ENCODE assay signal across 1 cellular context in genomic region chr19:39846176-39846677, GRCh38.
TF ChIP-seq lines count a peak whose summit lies in the region.

Gene FBL (minus strand): TSS chr19:39846379. CDS start chr19:39846300, 79 bp downstream.

TF ChIP-seq in K562, 482 proteins besides CTCF, POLR2A, EP300 and RAD21 (continued from another document and continues in another):
- TF ChIP-seq ZBTB9 (CRISPR knock-in tag; IDR thresholded peaks at IDR 0.05) = no peak
- TF ChIP-seq EP400 (IDR thresholded peaks at IDR 0.05) = peak; percentile 90
- TF ChIP-seq RBBP5 (IDR thresholded peaks at IDR 0.05; ENCODE audit: borderline replicate concordance, insufficient read depth, low read length, poor library complexity, severe bottlenecking) = peak; percentile 75
- TF ChIP-seq SP1 (CRISPR knock-in tag; IDR thresholded peaks at IDR 0.05) = peak; percentile 56
- no peak for TF ChIP-seq SIRT6 (IDR thresholded peaks at IDR 0.05; ENCODE audit: low read depth, low read length)
- TF ChIP-seq ZBTB11 (CRISPR knock-in tag; IDR thresholded peaks at IDR 0.05) = peak in 1 of 3 experiments; percentile 27; a peak in 1 of 6 replicates
- no peak for TF ChIP-seq ATF3 (IDR thresholded peaks at IDR 0.05)
- TF ChIP-seq ATF3 (CRISPR knock-in tag; conservative IDR thresholded peaks at IDR 0.05) = 0 out of 2 replicates have a peak, but pooled peaks have one; percentile 58
- TF ChIP-seq NEUROD1 (IDR thresholded peaks at IDR 0.05; ENCODE audit: borderline replicate concordance, low read depth, low read length, partially characterized antibody) = peak; percentile 31
- TF ChIP-seq MEIS2 (IDR thresholded peaks at IDR 0.05; ENCODE audit: partially characterized antibody) = peak; percentile 76
- 0 out of 4 replicates have a peak, but pooled peaks of 1 of the 2 experiments have one; percentile 49 for TF ChIP-seq ZNF639 (CRISPR knock-in tag; conservative IDR thresholded peaks at IDR 0.05 in 1 of 2, IDR thresholded peaks at IDR 0.05 in 1 of 2)
- TF ChIP-seq SAFB (IDR thresholded peaks at IDR 0.05; ENCODE audit: borderline replicate concordance, low read depth, low read length) = peak; percentile 73
- TF ChIP-seq RB1 (IDR thresholded peaks at IDR 0.05; ENCODE audit: low read depth) = peak; percentile 59
- TF ChIP-seq ETV1 (tag; conservative IDR thresholded peaks at IDR 0.05; ENCODE audit: low read depth) = peak; percentile 74; the same call in 1 of the 2 replicates
- 0 out of 2 replicates have a peak, but pooled peaks have one; percentile 40 for TF ChIP-seq ZNF511 (CRISPR knock-in tag; IDR thresholded peaks at IDR 0.05)
- TF ChIP-seq EGR1 (conservative IDR thresholded peaks at IDR 0.05) = peak; percentile 49
- no peak for TF ChIP-seq TOE1 (IDR thresholded peaks at IDR 0.05; ENCODE audit: borderline replicate concordance)
- TF ChIP-seq TOE1 (CRISPR knock-in tag; IDR thresholded peaks at IDR 0.05; ENCODE audit: borderline replicate concordance, low read depth) = 0 out of 2 replicates have a peak, but pooled peaks have one; percentile 12
- TF ChIP-seq KDM5B (IDR thresholded peaks at IDR 0.05; ENCODE audit: insufficient replicate concordance, low read depth, low read length) = peak; percentile 83
- no peak for TF ChIP-seq RREB1 (CRISPR knock-in tag; IDR thresholded peaks at IDR 0.05)
- TF ChIP-seq SUPT5H (IDR thresholded peaks at IDR 0.05) = peak; percentile 83
- TF ChIP-seq ERF (CRISPR knock-in tag; IDR thresholded peaks at IDR 0.05) = peak; percentile 30; the same call in 1 of the 2 replicates
- TF ChIP-seq JUND (IDR thresholded peaks at IDR 0.05; ENCODE audit: borderline replicate concordance, low read depth, low read length) = peak; percentile 14; the same call in 1 of the 2 replicates
- TF ChIP-seq JUND (tag; IDR thresholded peaks at IDR 0.05; ENCODE audit: borderline replicate concordance, low read depth, low read length) = no peak; the same call in 2 of the 3 replicates
- peak; percentile 96 to 97 for TF ChIP-seq NRF1 (conservative IDR thresholded peaks at IDR 0.05 in 1 of 2, IDR thresholded peaks at IDR 0.05 in 1 of 2)
- peak; percentile 75 for TF ChIP-seq POLR2B (IDR thresholded peaks at IDR 0.05; ENCODE audit: low read depth, partially characterized antibody)
- peak; percentile 50; the same call in 1 of the 2 replicates for TF ChIP-seq GABPB1 (CRISPR knock-in tag; IDR thresholded peaks at IDR 0.05)
- peak; percentile 92 for TF ChIP-seq NKRF (IDR thresholded peaks at IDR 0.05; ENCODE audit: borderline replicate concordance)
- TF ChIP-seq TAF9B (IDR thresholded peaks at IDR 0.05; ENCODE audit: partially characterized antibody) = peak; percentile 9
- TF ChIP-seq SMARCB1 (IDR thresholded peaks at IDR 0.05; ENCODE audit: insufficient read length, low read depth) = no peak
- peak; percentile 84 for TF ChIP-seq CXXC5 (CRISPR knock-in tag; IDR thresholded peaks at IDR 0.05)
- peak; percentile 8 for TF ChIP-seq PHF20 (IDR thresholded peaks at IDR 0.05; ENCODE audit: partially characterized antibody)
- TF ChIP-seq TAF1 (IDR thresholded peaks at IDR 0.05; ENCODE audit: control insufficient read depth, extremely low read depth, insufficient read depth, low read length, severe bottlenecking) = peak; percentile 72
- peak; percentile 91 to 95 for TF ChIP-seq MNT (conservative IDR thresholded peaks at IDR 0.05)
- TF ChIP-seq HDAC1 (IDR thresholded peaks at IDR 0.05) = peak in 1 of 2 experiments; percentile 77; a peak in 2 of 4 replicates
- peak; percentile 34 for TF ChIP-seq SAP30 (IDR thresholded peaks at IDR 0.05; ENCODE audit: borderline replicate concordance, insufficient read depth, low read depth, low read length, poor library complexity, severe bottlenecking)
- peak; percentile 77 for TF ChIP-seq ELF1 (tag; IDR thresholded peaks at IDR 0.05)
- TF ChIP-seq VEZF1 (CRISPR knock-in tag; IDR thresholded peaks at IDR 0.05) = peak; percentile 64; the same call in 1 of the 2 replicates
